ENCODE assay signal across 11 cellular contexts in the genomic region with DNA sequence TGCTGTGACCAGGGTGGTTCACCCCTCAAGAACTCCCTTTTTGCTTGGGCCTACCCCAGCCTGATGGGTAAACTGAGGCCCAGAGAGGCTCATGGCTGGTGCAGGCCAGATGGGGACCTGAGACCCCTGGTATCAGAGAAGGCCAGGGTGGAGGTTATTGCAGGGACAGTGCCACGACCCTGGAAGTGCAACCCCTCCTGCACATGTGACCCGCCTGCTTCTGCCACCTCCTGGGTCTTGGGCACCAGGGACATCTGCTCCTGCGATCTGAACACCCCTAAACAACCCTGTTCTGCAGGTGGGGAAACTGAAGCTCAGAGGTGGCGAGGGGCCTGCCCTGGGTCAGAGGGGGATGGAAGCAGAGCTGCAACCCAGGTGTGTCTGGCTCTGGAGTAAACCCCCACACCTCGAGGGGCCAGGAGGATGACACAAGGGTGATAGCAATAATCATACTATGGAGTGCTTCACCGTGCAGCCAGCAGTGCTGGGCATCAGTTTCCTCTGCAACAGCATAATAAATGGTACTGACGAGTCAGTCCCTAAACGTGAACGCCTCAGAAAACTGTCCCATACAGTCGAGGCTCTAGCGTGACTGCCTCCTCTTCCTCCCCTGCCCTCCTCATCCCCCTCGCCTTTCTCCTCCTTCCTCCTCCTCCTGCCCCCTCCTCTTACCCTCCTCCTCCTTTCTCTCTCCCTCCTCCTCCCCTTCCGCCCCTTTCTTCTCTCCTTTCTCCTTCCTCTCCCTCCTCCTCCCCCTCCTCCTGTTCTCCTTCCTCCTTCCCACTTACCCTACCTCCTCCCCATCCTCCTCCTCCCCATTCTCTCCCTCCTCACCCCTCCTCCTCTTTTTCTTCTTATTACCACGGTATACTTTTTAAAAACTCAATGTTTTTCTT. TPM values are rescaled to one million over a fixed set of nuclear protein-coding genes. Genes with fewer than 3 reads are reported as not detected.
DNase-seq lines count a peak whose midpoint lies in the region; ATAC-seq, FAIRE-seq and TF ChIP-seq lines count a peak whose summit lies in the region.
"Had no signal": no experiment of that assay in that cellular context is flagged by ENCODE, and none has a peak within 500 bp of the region (broad histone marks: within the 10 kb centered on the region; RNA-seq: fewer than 3 reads in every experiment).

No MANE protein-coding gene starts in this region.

- no peak overlapping the region for H3K4ac ChIP-seq in H1 (replicated peaks; ENCODE audit: insufficient read length, low read depth, low read length)

- no peak overlapping the region for H2BK20ac ChIP-seq in H1 (ENCODE audit: low read length)

- no peak for TF ChIP-seq POLR2A in NB4 (IDR thresholded peaks at IDR 0.05; ENCODE audit: extremely low read depth, insufficient read length)
- TF ChIP-seq POLR2A in H1 (IDR thresholded peaks at IDR 0.05; ENCODE audit: control extremely low read depth in 1 of 2, low read depth in 2 of 2, low read length in 2 of 2) = no peak

- H4K91ac ChIP-seq in H1 (replicated peaks; ENCODE audit: insufficient read length, low read length) = no peak overlapping the region

- no peak for ATAC-seq in activated naive CD8-positive, alpha-beta T cell treated with anti-CD3 and anti-CD28 coated beads, Interleukin-2, amount 10 ng/mL, durations not matched to agents 7 days and 5 days (ENCODE audit: low read depth)
- no peak for ATAC-seq in HG03159 (IDR thresholded peaks at IDR 0.05; ENCODE audit: unreplicated experiment)

- no peak overlapping the region; the same call in 1 of the 2 replicates for H2BK12ac ChIP-seq in H1 (ENCODE audit: low read depth, low read length)

- POLR2A ChIA-PET in activated naive CD8-positive, alpha-beta T cell treated with anti-CD3 and anti-CD28 coated beads, Interleukin-2, amount 10 ng/mL, durations not matched to agents 7 days and 5 days (lab: Charles Lee) = interaction anchor here (0.6 to 1.9 kb wide), 4 partner anchors 18 to 137 kb away, joined by 3 to 7 read pairs (median 4); a partner anchor contains a TSS
- POLR2A ChIA-PET in H1 (lab: Charles Lee; ENCODE audit: partially characterized antibody) = interaction anchor here (0.8 to 3.5 kb wide), 18 partner anchors 8 to 111 kb away, joined by 3 to 17 read pairs (median 4); a partner anchor contains a TSS

- peaks cover 18% of the 10 kb centered on the region for H3K4me1 Mint-ChIP-seq in activated naive CD8-positive, alpha-beta T cell treated with anti-CD3 and anti-CD28 coated beads, Interleukin-2, amount 10 ng/mL, durations not matched to agents 7 days and 5 days
- peaks cover 9% of the 10 kb centered on the region for H3K4me1 Mint-ChIP-seq in activated naive CD8-positive, alpha-beta T cell treated with anti-CD3 and anti-CD28 coated beads for 36 hours

- H2BK15ac ChIP-seq in H1 (ENCODE audit: low read length) = no peak overlapping the region

- H3K9me3 ChIP-seq in H1 (ENCODE audit: insufficient read depth in 2 of 2, low read depth in 1 of 2, low read length in 1 of 2) = no peaks in the 10 kb centered on the region
- H3K9me3 ChIP-seq in smooth muscle cell (replicated peaks; ENCODE audit: low read depth) = no peaks in the 10 kb centered on the region
- H3K9me3 ChIP-seq: SJSA1 had no signal

- no peak overlapping the region for H2AFZ ChIP-seq in H1 (ENCODE audit: low read length)
- H2AFZ ChIP-seq in smooth muscle cell (ENCODE audit: low read depth) = no peak overlapping the region

- H3K79me1 ChIP-seq in H1 (ENCODE audit: low read depth, low read length) = no peaks in the 10 kb centered on the region

- peaks cover 4% of the 10 kb centered on the region for H3K27me3 Mint-ChIP-seq in activated naive CD8-positive, alpha-beta T cell treated with anti-CD3 and anti-CD28 coated beads, Interleukin-2, amount 10 ng/mL, durations not matched to agents 7 days and 5 days
- peaks cover 4% of the 10 kb centered on the region for H3K27me3 Mint-ChIP-seq in activated naive CD8-positive, alpha-beta T cell treated with anti-CD3 and anti-CD28 coated beads for 36 hours

- H3K36me3 ChIP-seq in H1 (ENCODE audit: control insufficient read depth in 2 of 4, insufficient read depth in 4 of 4, low read length in 3 of 4) (peaks cover 0 to 9% (median 1%) of the 10 kb centered on the region in 4 experiments; a peak in 4 of 8 replicates), smooth muscle cell (ENCODE audit: low read depth) (no peaks in the 10 kb centered on the region)

- peak overlapping the region; percentile 6 for H4K8ac ChIP-seq in H1 (ENCODE audit: extremely low read depth, insufficient read depth, low read length)

- no peaks in the 10 kb centered on the region for H3K23me2 ChIP-seq in H1 (ENCODE audit: low read depth, low read length)

- H3K23ac ChIP-seq in H1 (ENCODE audit: insufficient read length) = no peak overlapping the region

- FAIRE-seq in H1 (lab: Jason Lieb, UNC) = no peak

- H3K27ac Mint-ChIP-seq in activated naive CD8-positive, alpha-beta T cell treated with anti-CD3 and anti-CD28 coated beads, Interleukin-2, amount 10 ng/mL, durations not matched to agents 7 days and 5 days = peak overlapping the region; percentile 67
- H3K27ac Mint-ChIP-seq in activated naive CD8-positive, alpha-beta T cell treated with anti-CD3 and anti-CD28 coated beads for 36 hours = no peak overlapping the region

- 85 to 100% methylated on average over 1 to 10 of the region's 14 CpGs for WGBS in H1 (ENCODE audit: extremely low coverage in 1 of 2, insufficient coverage in 1 of 2, insufficient read length in 1 of 2, insufficient replicate concordance in 2 of 2, low coverage in 1 of 2, low lambda C conversion rate in 2 of 2, missing lambda C conversion rate in 1 of 2), 2 experiments
- 78% methylated on average over 12 of the region's 14 CpGs for WGBS in smooth muscle cell (ENCODE audit: low lambda C conversion rate)

- no peak for TF ChIP-seq CTCF in NB4 (IDR thresholded peaks at IDR 0.05; ENCODE audit: low read depth, low read length)
- no peak for TF ChIP-seq CTCF in H1 (IDR thresholded peaks at IDR 0.05; ENCODE audit: control extremely low read depth in 1 of 3, insufficient read depth in 1 of 3, low read depth in 1 of 3, low read length in 3 of 3)
- TF ChIP-seq CTCF in smooth muscle cell (IDR thresholded peaks at IDR 0.05; ENCODE audit: borderline replicate concordance, insufficient read depth, poor library complexity, severe bottlenecking) = no peak

- H4K20me1 ChIP-seq in H1 (replicated peaks in 1 of 2; ENCODE audit: control insufficient read depth in 1 of 2, insufficient read depth in 2 of 2, low read length in 2 of 2) = peaks cover 6 to 20% of the 10 kb centered on the region in 2 experiments
- no peaks in the 10 kb centered on the region for H4K20me1 ChIP-seq in smooth muscle cell (ENCODE audit: low read depth)

- CTCF ChIA-PET in H1 (lab: Charles Lee; ENCODE audit: partially characterized antibody) = interaction anchor here (0.5 to 6.7 kb wide), 28 partner anchors 8 to 482 kb away, joined by 3 to 181 read pairs (median 4); a partner anchor contains a TSS

- H4K5ac ChIP-seq in H1 (ENCODE audit: insufficient read length, low read depth, low read length) = no peak overlapping the region

- H3K36me3 Mint-ChIP-seq in activated naive CD8-positive, alpha-beta T cell treated with anti-CD3 and anti-CD28 coated beads, Interleukin-2, amount 10 ng/mL, durations not matched to agents 7 days and 5 days = peaks cover 20% of the 10 kb centered on the region
- H3K36me3 Mint-ChIP-seq in activated naive CD8-positive, alpha-beta T cell treated with anti-CD3 and anti-CD28 coated beads for 36 hours = peaks cover 3% of the 10 kb centered on the region

- H3K27ac ChIP-seq in H1 (ENCODE audit: low read depth, low read length) (no peak overlapping the region), smooth muscle cell (ENCODE audit: low read depth) (peak overlapping the region; percentile 35)
- H3K27ac ChIP-seq: SJSA1 had no signal

- no peaks in the 10 kb centered on the region for H3K9me3 Mint-ChIP-seq in activated naive CD8-positive, alpha-beta T cell treated with anti-CD3 and anti-CD28 coated beads, Interleukin-2, amount 10 ng/mL, durations not matched to agents 7 days and 5 days
- no peaks in the 10 kb centered on the region for H3K9me3 Mint-ChIP-seq in activated naive CD8-positive, alpha-beta T cell treated with anti-CD3 and anti-CD28 coated beads for 36 hours

- no peak overlapping the region for H3K56ac ChIP-seq in H1 (replicated peaks; ENCODE audit: insufficient read length, low read depth, low read length)

- no peak overlapping the region for H2BK120ac ChIP-seq in H1 (replicated peaks; ENCODE audit: low read depth, low read length)

- TF ChIP-seq RAD21 in H1 (IDR thresholded peaks at IDR 0.05 in 1 of 2, conservative IDR thresholded peaks at IDR 0.05 in 1 of 2; ENCODE audit: low read depth in 2 of 2, low read length in 2 of 2) = no peak

- H3K4me3 ChIP-seq in NB4 (ENCODE audit: low read depth, low read length) (no peak overlapping the region), H1 (ENCODE audit: extremely low read depth in 1 of 4, insufficient read depth in 2 of 4, low read depth in 3 of 4, low read length in 4 of 4) (no peak overlapping the region), smooth muscle cell (no peak overlapping the region)
- H3K4me3 ChIP-seq: SJSA1 had no signal

- no peak overlapping the region for H2BK5ac ChIP-seq in H1 (ENCODE audit: low read depth, low read length)

- H3K9ac ChIP-seq in H1 (replicated peaks in 1 of 4; ENCODE audit: extremely low read depth in 1 of 4, low read depth in 3 of 4, low read length in 3 of 4) (no peak overlapping the region), smooth muscle cell (ENCODE audit: low read depth) (no peak overlapping the region)

- peaks cover 0 to 4% (median 3%) of the 10 kb centered on the region in 4 experiments; a peak in 3 of 7 replicates for H3K4me1 ChIP-seq in H1 (replicated peaks in 1 of 4; ENCODE audit: control insufficient read depth in 3 of 4, insufficient read depth in 4 of 4, low read length in 3 of 4)
- no peaks in the 10 kb centered on the region for H3K4me1 ChIP-seq in smooth muscle cell (ENCODE audit: low read depth)

- no peak overlapping the region for H3K4me2 ChIP-seq in H1 (ENCODE audit: insufficient read depth in 1 of 2, low read depth in 2 of 2, low read length in 2 of 2)
- H3K4me2 ChIP-seq in smooth muscle cell = peak overlapping the region; percentile 14

- 0 out of 2 replicates have a peak overlapping the region, but pooled peaks have one; percentile 39 for H2AK5ac ChIP-seq in H1 (ENCODE audit: low read depth, low read length)

- H3K18ac ChIP-seq in H1 (ENCODE audit: extremely low read depth, low read length) = no peak overlapping the region

- H3K27me3 ChIP-seq in H1 (replicated peaks in 1 of 4; ENCODE audit: control insufficient read depth in 3 of 4, extremely low read depth in 1 of 4, insufficient read depth in 3 of 4, low read length in 3 of 4) (peaks cover 0 to 3% (median 0%) of the 10 kb centered on the region in 4 experiments; a peak in 3 of 7 replicates), smooth muscle cell (ENCODE audit: low read depth) (no peaks in the 10 kb centered on the region)
- H3K27me3 ChIP-seq: SJSA1 had no signal

- no peak overlapping the region for H3K14ac ChIP-seq in H1 (ENCODE audit: insufficient read length)

- TF ChIP-seq EP300 in H1 (IDR thresholded peaks at IDR 0.05; ENCODE audit: borderline replicate concordance in 1 of 2, low read depth in 2 of 2, low read length in 2 of 2) = no peak

- H3K4me3 Mint-ChIP-seq in activated naive CD8-positive, alpha-beta T cell treated with anti-CD3 and anti-CD28 coated beads, Interleukin-2, amount 10 ng/mL, durations not matched to agents 7 days and 5 days = no peak overlapping the region
- H3K4me3 Mint-ChIP-seq in activated naive CD8-positive, alpha-beta T cell treated with anti-CD3 and anti-CD28 coated beads for 36 hours = no peak overlapping the region

- H3K79me2 ChIP-seq in H1 (ENCODE audit: control insufficient read depth in 1 of 2, insufficient read depth in 2 of 2, low read length in 2 of 2) (no peaks in the 10 kb centered on the region), smooth muscle cell (ENCODE audit: low read depth) (no peaks in the 10 kb centered on the region)

- no peaks in the 10 kb centered on the region for H3F3A ChIP-seq in smooth muscle cell (ENCODE audit: low read depth)

- no peak for DNase-seq in activated naive CD8-positive, alpha-beta T cell treated with anti-CD3 and anti-CD28 coated beads, Interleukin-2, amount 10 ng/mL, durations not matched to agents 7 days and 5 days
- no peak for DNase-seq in activated naive CD8-positive, alpha-beta T cell treated with anti-CD3 and anti-CD28 coated beads for 36 hours
- DNase-seq in NB4 (ENCODE audit: low read depth) = peak; percentile 39
- DNase-seq in H1 (ENCODE audit: low read depth in 1 of 2, low spot score in 2 of 2) = no peak
- no peak for DNase-seq in smooth muscle cell (lab: John Stamatoyannopoulos, UW; ENCODE audit: unreplicated experiment)
- no peak for DNase-seq in activated CD4-positive, alpha-beta T cell treated with anti-CD3 and anti-CD28 coated beads for 1 hour
- no peak for DNase-seq in cortex of kidney (lab: John Stamatoyannopoulos, UW)
- DNase-seq: KG1 had no signal

RNA-seq across cellular contexts. Expression of a gene that starts 4.3 kb away (rescaled TPM):
- 10 to 100 TPM; 11.7 to 11.9 TPM for total RNA-seq in activated naive CD8-positive, alpha-beta T cell treated with anti-CD3 and anti-CD28 coated beads, Interleukin-2, amount 10 ng/mL, durations not matched to agents 7 days and 5 days
- total RNA-seq in activated naive CD8-positive, alpha-beta T cell treated with anti-CD3 and anti-CD28 coated beads for 36 hours = 1 to 10 TPM; 5.7 to 7.8 TPM
- 5.0 and 5.7 TPM in 2 replicates for total RNA-seq in H1 (2021; fragmentation: NEBNext Ultra II Directional; extraction: Animal tissue kit (Norgen Biotek cat#: 25700))
- 9.4 and 17.2 TPM in 2 replicates for polyA plus RNA-seq in H1 (2011; rRNA removed)
- 11.9 TPM for polyA plus RNA-seq in H1 (2011; cell fraction: cytosol; rRNA removed)
- 42.5 TPM for polyA plus RNA-seq in H1 (2011; cell fraction: nucleus; rRNA removed)
- 9.3 to 12.5 TPM (median 12.0 TPM) in 4 replicates for polyA plus RNA-seq in H1 (2012, experiment 1 of 2)
- 5.3 TPM for polyA plus RNA-seq in H1 (2012, experiment 2 of 2)
- polyA plus RNA-seq in H1 (2013, experiment 1 of 2) = 5.6 TPM
- polyA plus RNA-seq in H1 (2013, experiment 2 of 2) = 5.0 TPM
- 0.71 and 1.0 TPM in 2 replicates for polyA minus RNA-seq in H1 (2011; rRNA and poly(A)+ RNA removed)
- polyA minus RNA-seq in H1 (2011; cell fraction: cytosol; rRNA and poly(A)+ RNA removed) = 1.5 TPM
- polyA minus RNA-seq in H1 (2011; cell fraction: nucleus; rRNA and poly(A)+ RNA removed) = 3.4 TPM
- total RNA-seq in smooth muscle cell = 2.2 TPM in 2 replicates
- polyA plus RNA-seq in smooth muscle cell = 5.8 and 11.1 TPM in 2 replicates
- polyA plus RNA-seq: CD8-positive, alpha-beta memory T cell had no signal

RNA-seq across cellular contexts. Expression of a gene that starts 5.0 kb away (rescaled TPM):
- under 1 TPM; 0.11 to 0.14 TPM for total RNA-seq in activated naive CD8-positive, alpha-beta T cell treated with anti-CD3 and anti-CD28 coated beads, Interleukin-2, amount 10 ng/mL, durations not matched to agents 7 days and 5 days
- total RNA-seq in activated naive CD8-positive, alpha-beta T cell treated with anti-CD3 and anti-CD28 coated beads for 36 hours = under 1 TPM; 0.18 to 0.23 TPM
- 5.8 and 5.9 TPM in 2 replicates for total RNA-seq in H1 (2021; fragmentation: NEBNext Ultra II Directional; extraction: Animal tissue kit (Norgen Biotek cat#: 25700))
- 4.4 and 8.2 TPM in 2 replicates for polyA plus RNA-seq in H1 (2011; rRNA removed)
- 4.4 TPM for polyA plus RNA-seq in H1 (2011; cell fraction: cytosol; rRNA removed)
- polyA plus RNA-seq in H1 (2011; cell fraction: nucleus; rRNA removed) = 11.5 TPM
- polyA plus RNA-seq in H1 (2012, experiment 1 of 2) = 2.7 to 4.9 TPM (median 4.1 TPM) in 4 replicates
- 5.0 TPM for polyA plus RNA-seq in H1 (2012, experiment 2 of 2)
- polyA plus RNA-seq in H1 (2013, experiment 1 of 2) = 14.1 TPM
- polyA plus RNA-seq in H1 (2013, experiment 2 of 2) = 10.8 TPM
- 1.6 and 1.9 TPM in 2 replicates for polyA minus RNA-seq in H1 (2011; rRNA and poly(A)+ RNA removed)
- 4.0 TPM for polyA minus RNA-seq in H1 (2011; cell fraction: cytosol; rRNA and poly(A)+ RNA removed)
- 4.1 TPM for polyA minus RNA-seq in H1 (2011; cell fraction: nucleus; rRNA and poly(A)+ RNA removed)
- 27.2 and 31.0 TPM in 2 replicates for total RNA-seq in smooth muscle cell
- 62.2 and 95.0 TPM in 2 replicates for polyA plus RNA-seq in smooth muscle cell

RNA-seq across cellular contexts. Expression of a gene that starts 17.0 kb away (rescaled TPM):
- total RNA-seq in activated naive CD8-positive, alpha-beta T cell treated with anti-CD3 and anti-CD28 coated beads, Interleukin-2, amount 10 ng/mL, durations not matched to agents 7 days and 5 days = 100 to 1,000 TPM; 306 to 336 TPM
- 100 to 1,000 TPM; 306 to 312 TPM for total RNA-seq in activated naive CD8-positive, alpha-beta T cell treated with anti-CD3 and anti-CD28 coated beads for 36 hours
- total RNA-seq in H1 (2021; fragmentation: NEBNext Ultra II Directional; extraction: Animal tissue kit (Norgen Biotek cat#: 25700)) = 413 and 425 TPM in 2 replicates
- polyA plus RNA-seq in H1 (2011; rRNA removed) = 1,105 and 1,309 TPM in 2 replicates
- 1,197 TPM for polyA plus RNA-seq in H1 (2011; cell fraction: cytosol; rRNA removed)
- polyA plus RNA-seq in H1 (2011; cell fraction: nucleus; rRNA removed) = 627 TPM
- 415 to 713 TPM (median 615 TPM) in 4 replicates for polyA plus RNA-seq in H1 (2012, experiment 1 of 2)
- polyA plus RNA-seq in H1 (2012, experiment 2 of 2) = 1,304 TPM
- 247 TPM for polyA plus RNA-seq in H1 (2013, experiment 1 of 2)
- polyA plus RNA-seq in H1 (2013, experiment 2 of 2) = 247 TPM
- 97.5 and 101 TPM in 2 replicates for polyA minus RNA-seq in H1 (2011; rRNA and poly(A)+ RNA removed)
- 111 TPM for polyA minus RNA-seq in H1 (2011; cell fraction: cytosol; rRNA and poly(A)+ RNA removed)
- polyA minus RNA-seq in H1 (2011; cell fraction: nucleus; rRNA and poly(A)+ RNA removed) = 98.8 TPM
- 42.3 and 51.8 TPM in 2 replicates for total RNA-seq in smooth muscle cell
- 559 and 575 TPM in 2 replicates for polyA plus RNA-seq in smooth muscle cell

RNA-seq across cellular contexts. Expression of a gene that starts 17.7 kb away (rescaled TPM):
- 1 to 10 TPM; 5.8 to 6.5 TPM for total RNA-seq in activated naive CD8-positive, alpha-beta T cell treated with anti-CD3 and anti-CD28 coated beads, Interleukin-2, amount 10 ng/mL, durations not matched to agents 7 days and 5 days
- total RNA-seq in activated naive CD8-positive, alpha-beta T cell treated with anti-CD3 and anti-CD28 coated beads for 36 hours = 1 to 10 TPM; 3.0 to 3.1 TPM
- 2.9 and 3.6 TPM in 2 replicates for total RNA-seq in H1 (2021; fragmentation: NEBNext Ultra II Directional; extraction: Animal tissue kit (Norgen Biotek cat#: 25700))
- polyA plus RNA-seq in H1 (2011; rRNA removed) = 7.8 and 12.1 TPM in 2 replicates
- polyA plus RNA-seq in H1 (2011; cell fraction: cytosol; rRNA removed) = 6.9 TPM
- polyA plus RNA-seq in H1 (2011; cell fraction: nucleus; rRNA removed) = 9.3 TPM
- 2.1 to 4.3 TPM (median 3.4 TPM) in 4 replicates for polyA plus RNA-seq in H1 (2012, experiment 1 of 2)
- polyA plus RNA-seq in H1 (2012, experiment 2 of 2) = 3.8 TPM
- 1.6 TPM for polyA plus RNA-seq in H1 (2013, experiment 1 of 2)
- 1.1 TPM for polyA plus RNA-seq in H1 (2013, experiment 2 of 2)
- 1.9 and 2.4 TPM in 2 replicates for polyA minus RNA-seq in H1 (2011; rRNA and poly(A)+ RNA removed)
- 2.9 TPM for polyA minus RNA-seq in H1 (2011; cell fraction: cytosol; rRNA and poly(A)+ RNA removed)
- 8.6 TPM for polyA minus RNA-seq in H1 (2011; cell fraction: nucleus; rRNA and poly(A)+ RNA removed)
- total RNA-seq in smooth muscle cell = 1.3 and 5.4 TPM in 2 replicates
- 0.31 and 0.49 TPM in 2 replicates for polyA plus RNA-seq in smooth muscle cell
